Comparison of ENCODE assay signal across 8 cellular contexts in genomic region chr5:32076699-32077695, GRCh38.
A peak's percentile ranks its signal among the peaks of the same experiment; 100 is the strongest.
DNase-seq lines count a peak whose midpoint lies in the region; ATAC-seq, FAIRE-seq and TF ChIP-seq lines count a peak whose summit lies in the region.

No MANE protein-coding gene starts in this region.

- H3K9me3 Mint-ChIP-seq in T-cell: no peaks in the 10 kb centered on the region

- no peak overlapping the region for H3K4me3 Mint-ChIP-seq in T-cell

- H3K9me1 ChIP-seq in endothelial cell of umbilical vein (replicated peaks; ENCODE audit: control insufficient read depth, extremely low read depth, insufficient read depth, low read length): no peaks in the 10 kb centered on the region

- H4K20me1 ChIP-seq in endothelial cell of umbilical vein (replicated peaks; ENCODE audit: control insufficient read depth, extremely low read depth, insufficient read depth, low read length): no peaks in the 10 kb centered on the region

- no peak overlapping the region for H3K27ac ChIP-seq in endothelial cell of umbilical vein (ENCODE audit: insufficient read depth, low read depth, low read length)

- H2AFZ ChIP-seq in endothelial cell of umbilical vein (ENCODE audit: low read depth, low read length): no peak overlapping the region

- CTCF ChIA-PET in T-cell (lab: Charles Lee) (interaction anchor here (0.6 to 1.9 kb wide), 18 partner anchors 8 to 495 kb away, joined by 3 to 13 read pairs (median 4); partner anchors contain the start of gene PDZD2 (in 1 of the 2)), endothelial cell of umbilical vein (lab: Charles Lee) (interaction anchor here (0.5 to 3.5 kb wide), 58 partner anchors 10 to 1949 kb away, joined by 3 to 189 read pairs (median 4); partner anchors contain the start of genes C5orf22, DROSHA and PDZD2)

- H3K4me1 ChIP-seq in endothelial cell of umbilical vein (ENCODE audit: control insufficient read depth, extremely low read depth, insufficient read depth, low read length): no peaks in the 10 kb centered on the region

- peak; percentile 51 for FAIRE-seq in GM12891 (lab: Jason Lieb, UNC)
- FAIRE-seq in endothelial cell of umbilical vein (lab: Jason Lieb, UNC): peak; percentile 80

- ATAC-seq in T-cell (replicated peaks in 1 of 4): peak in 2 of 4 experiments; percentile 38 to 42
- no peak for ATAC-seq in GM21576 (IDR thresholded peaks at IDR 0.05; ENCODE audit: unreplicated experiment)
- ATAC-seq in HG02973 (IDR thresholded peaks at IDR 0.05; ENCODE audit: unreplicated experiment): no peak

- H3K4me3 ChIP-seq in AG10803 (ENCODE audit: low read length) (no peak overlapping the region), NB4 (ENCODE audit: low read depth, low read length) (no peak overlapping the region), endothelial cell of umbilical vein (replicated peaks in 1 of 3; ENCODE audit: insufficient read depth in 1 of 3, low read depth in 1 of 3, low read length in 3 of 3) (no peak overlapping the region)

- H3K9me3 ChIP-seq in endothelial cell of umbilical vein (replicated peaks; ENCODE audit: control insufficient read depth, insufficient read depth, low read length): no peaks in the 10 kb centered on the region

- H3K27ac Mint-ChIP-seq in T-cell: no peak overlapping the region

- no peaks in the 10 kb centered on the region for H3K27me3 Mint-ChIP-seq in T-cell

- POLR2A ChIA-PET in T-cell (lab: Charles Lee): no interaction called here
- POLR2A ChIA-PET in endothelial cell of umbilical vein (lab: Charles Lee): interaction anchor here (0.6 kb wide), 1 partner anchor 48 kb away, joined by 6 read pairs; no protein-coding TSS in a partner anchor

- TF ChIP-seq CTCF in AG10803 (conservative IDR thresholded peaks at IDR 0.05; ENCODE audit: low read length): peak; percentile 83
- peak; percentile 68 for TF ChIP-seq CTCF in NB4 (IDR thresholded peaks at IDR 0.05; ENCODE audit: low read depth, low read length)
- peak; percentile 49 to 61 for TF ChIP-seq CTCF in endothelial cell of umbilical vein (IDR thresholded peaks at IDR 0.05; ENCODE audit: extremely low read depth in 1 of 2, insufficient read depth in 1 of 2, low read depth in 1 of 2, low read length in 2 of 2)

- no peaks in the 10 kb centered on the region for H3K36me3 Mint-ChIP-seq in T-cell

- dilution Hi-C loops in endothelial cell of umbilical vein (cut with MboI; ENCODE audit: extremely low pct_ligation_motif_present, low sequenced_read_pairs): no loop called here

- no TSS peak for BruUV-seq in endothelial cell of umbilical vein (replicated peaks; lab: Mats Ljungman, UMichigan)

- H3K27me3 ChIP-seq in endothelial cell of umbilical vein (ENCODE audit: control insufficient read depth in 2 of 2, insufficient read depth in 2 of 2, low read length in 2 of 2): no peaks in the 10 kb centered on the region

- no peak overlapping the region for H3K4me2 ChIP-seq in endothelial cell of umbilical vein (ENCODE audit: insufficient read depth, low read length)

- no peaks in the 10 kb centered on the region for H3K36me3 ChIP-seq in endothelial cell of umbilical vein (ENCODE audit: control insufficient read depth in 2 of 2, extremely low read depth in 1 of 2, insufficient read depth in 2 of 2, low read length in 2 of 2)

- no peaks in the 10 kb centered on the region for H3K4me1 Mint-ChIP-seq in T-cell

- DNase-seq in AG10803 (ENCODE audit: low read depth) (peak; percentile 85), GM12891 (ENCODE audit: insufficient read length, low spot score) (no peak), NB4 (ENCODE audit: low read depth) (peak; percentile 70), T-cell (peak in 29 of 34 experiments; percentile 5 to 55 (median 32)), endothelial cell of umbilical vein (ENCODE audit: low read depth, low spot score) (peak; percentile 74), myocyte (ENCODE audit: low read depth) (peak; percentile 88)

- H3K79me2 ChIP-seq in endothelial cell of umbilical vein (ENCODE audit: control insufficient read depth, insufficient read depth, low read length): no peaks in the 10 kb centered on the region

- H3K9ac ChIP-seq in endothelial cell of umbilical vein (replicated peaks; ENCODE audit: extremely low read depth, insufficient read depth, low read length): no peak overlapping the region

- intact Hi-C loops in endothelial cell of umbilical vein (cut with micrococcal nuclease): loop anchor here (1.0 kb wide), 4 partner anchors 148 to 496 kb away; no protein-coding TSS in a partner anchor

- TF ChIP-seq POLR2A in GM12891 (IDR thresholded peaks at IDR 0.05; ENCODE audit: low read depth, low read length) (no peak), NB4 (IDR thresholded peaks at IDR 0.05; ENCODE audit: extremely low read depth, insufficient read length) (no peak), endothelial cell of umbilical vein (IDR thresholded peaks at IDR 0.05; ENCODE audit: low read depth, low read length) (no peak)

TF ChIP-seq in GM12891, 5 proteins besides CTCF, POLR2A, EP300 and RAD21:
- TF ChIP-seq POU2F2 (IDR thresholded peaks at IDR 0.05; ENCODE audit: low read depth, low read length): no peak
- TF ChIP-seq PAX5 (IDR thresholded peaks at IDR 0.05; ENCODE audit: insufficient read depth, low read length, severe bottlenecking): no peak
- TF ChIP-seq POLR2AphosphoS5 (IDR thresholded peaks at IDR 0.05; ENCODE audit: low read depth, low read length): no peak
- TF ChIP-seq SPI1 (IDR thresholded peaks at IDR 0.05; ENCODE audit: low read depth, low read length): no peak
- TF ChIP-seq TAF1 (IDR thresholded peaks at IDR 0.05; ENCODE audit: low read depth, low read length): no peak

TF ChIP-seq in endothelial cell of umbilical vein, 7 proteins besides CTCF, POLR2A, EP300 and RAD21:
- no peak for TF ChIP-seq JUN (IDR thresholded peaks at IDR 0.05; ENCODE audit: borderline replicate concordance, insufficient read depth, insufficient read length, low read depth)
- no peak for TF ChIP-seq POLR2AphosphoS5 (IDR thresholded peaks at IDR 0.05; ENCODE audit: insufficient read depth, low read depth, low read length)
- no peak for TF ChIP-seq FOS (IDR thresholded peaks at IDR 0.05; ENCODE audit: borderline replicate concordance, insufficient read depth, low read length)
- TF ChIP-seq EZH2 (IDR thresholded peaks at IDR 0.05; ENCODE audit: borderline replicate concordance, low read depth, low read length, severe bottlenecking): no peak
- TF ChIP-seq GATA2 (IDR thresholded peaks at IDR 0.05; ENCODE audit: insufficient read depth, insufficient read length, low read depth, low read length): no peak
- TF ChIP-seq MYC (IDR thresholded peaks at IDR 0.05; ENCODE audit: low read depth, low read length): no peak
- no peak for TF ChIP-seq MAX (IDR thresholded peaks at IDR 0.05; ENCODE audit: insufficient read depth, insufficient read length)
